ENCODE assay signal across 1 cellular context in genomic region chr3:71328917-71329316, GRCh38.
TF ChIP-seq lines count a peak whose summit lies in the region.

No MANE protein-coding gene starts in this region.

TF ChIP-seq in WTC11, 78 proteins besides CTCF, POLR2A, EP300 and RAD21 (continued from another document):
- TF ChIP-seq ZSCAN18 (CRISPR knock-in tag; IDR thresholded peaks at IDR 0.05) = no peak
- no peak for TF ChIP-seq MXD4 (CRISPR knock-in tag; IDR thresholded peaks at IDR 0.05; ENCODE audit: borderline replicate concordance)
- TF ChIP-seq, protein P1, sequence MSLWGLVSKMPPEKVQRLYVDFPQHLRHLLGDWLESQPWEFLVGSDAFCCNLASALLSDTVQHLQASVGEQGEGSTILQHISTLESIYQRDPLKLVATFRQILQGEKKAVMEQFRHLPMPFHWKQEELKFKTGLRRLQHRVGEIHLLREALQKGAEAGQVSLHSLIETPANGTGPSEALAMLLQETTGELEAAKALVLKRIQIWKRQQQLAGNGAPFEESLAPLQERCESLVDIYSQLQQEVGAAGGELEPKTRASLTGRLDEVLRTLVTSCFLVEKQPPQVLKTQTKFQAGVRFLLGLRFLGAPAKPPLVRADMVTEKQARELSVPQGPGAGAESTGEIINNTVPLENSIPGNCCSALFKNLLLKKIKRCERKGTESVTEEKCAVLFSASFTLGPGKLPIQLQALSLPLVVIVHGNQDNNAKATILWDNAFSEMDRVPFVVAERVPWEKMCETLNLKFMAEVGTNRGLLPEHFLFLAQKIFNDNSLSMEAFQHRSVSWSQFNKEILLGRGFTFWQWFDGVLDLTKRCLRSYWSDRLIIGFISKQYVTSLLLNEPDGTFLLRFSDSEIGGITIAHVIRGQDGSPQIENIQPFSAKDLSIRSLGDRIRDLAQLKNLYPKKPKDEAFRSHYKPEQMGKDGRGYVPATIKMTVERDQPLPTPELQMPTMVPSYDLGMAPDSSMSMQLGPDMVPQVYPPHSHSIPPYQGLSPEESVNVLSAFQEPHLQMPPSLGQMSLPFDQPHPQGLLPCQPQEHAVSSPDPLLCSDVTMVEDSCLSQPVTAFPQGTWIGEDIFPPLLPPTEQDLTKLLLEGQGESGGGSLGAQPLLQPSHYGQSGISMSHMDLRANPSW (CRISPR knock-in tag; conservative IDR thresholded peaks at IDR 0.05; ENCODE audit: low read depth) = no peak
- no peak for TF ChIP-seq PRRX2 (CRISPR knock-in tag; IDR thresholded peaks at IDR 0.05)
- TF ChIP-seq ZNF281 (CRISPR knock-in tag; IDR thresholded peaks at IDR 0.05) = no peak
- TF ChIP-seq RELA (CRISPR knock-in tag; IDR thresholded peaks at IDR 0.05; ENCODE audit: borderline replicate concordance) = no peak
- TF ChIP-seq, protein P2, sequence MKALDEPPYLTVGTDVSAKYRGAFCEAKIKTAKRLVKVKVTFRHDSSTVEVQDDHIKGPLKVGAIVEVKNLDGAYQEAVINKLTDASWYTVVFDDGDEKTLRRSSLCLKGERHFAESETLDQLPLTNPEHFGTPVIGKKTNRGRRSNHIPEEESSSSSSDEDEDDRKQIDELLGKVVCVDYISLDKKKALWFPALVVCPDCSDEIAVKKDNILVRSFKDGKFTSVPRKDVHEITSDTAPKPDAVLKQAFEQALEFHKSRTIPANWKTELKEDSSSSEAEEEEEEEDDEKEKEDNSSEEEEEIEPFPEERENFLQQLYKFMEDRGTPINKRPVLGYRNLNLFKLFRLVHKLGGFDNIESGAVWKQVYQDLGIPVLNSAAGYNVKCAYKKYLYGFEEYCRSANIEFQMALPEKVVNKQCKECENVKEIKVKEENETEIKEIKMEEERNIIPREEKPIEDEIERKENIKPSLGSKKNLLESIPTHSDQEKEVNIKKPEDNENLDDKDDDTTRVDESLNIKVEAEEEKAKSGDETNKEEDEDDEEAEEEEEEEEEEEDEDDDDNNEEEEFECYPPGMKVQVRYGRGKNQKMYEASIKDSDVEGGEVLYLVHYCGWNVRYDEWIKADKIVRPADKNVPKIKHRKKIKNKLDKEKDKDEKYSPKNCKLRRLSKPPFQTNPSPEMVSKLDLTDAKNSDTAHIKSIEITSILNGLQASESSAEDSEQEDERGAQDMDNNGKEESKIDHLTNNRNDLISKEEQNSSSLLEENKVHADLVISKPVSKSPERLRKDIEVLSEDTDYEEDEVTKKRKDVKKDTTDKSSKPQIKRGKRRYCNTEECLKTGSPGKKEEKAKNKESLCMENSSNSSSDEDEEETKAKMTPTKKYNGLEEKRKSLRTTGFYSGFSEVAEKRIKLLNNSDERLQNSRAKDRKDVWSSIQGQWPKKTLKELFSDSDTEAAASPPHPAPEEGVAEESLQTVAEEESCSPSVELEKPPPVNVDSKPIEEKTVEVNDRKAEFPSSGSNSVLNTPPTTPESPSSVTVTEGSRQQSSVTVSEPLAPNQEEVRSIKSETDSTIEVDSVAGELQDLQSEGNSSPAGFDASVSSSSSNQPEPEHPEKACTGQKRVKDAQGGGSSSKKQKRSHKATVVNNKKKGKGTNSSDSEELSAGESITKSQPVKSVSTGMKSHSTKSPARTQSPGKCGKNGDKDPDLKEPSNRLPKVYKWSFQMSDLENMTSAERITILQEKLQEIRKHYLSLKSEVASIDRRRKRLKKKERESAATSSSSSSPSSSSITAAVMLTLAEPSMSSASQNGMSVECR (CRISPR knock-in tag; IDR thresholded peaks at IDR 0.05; ENCODE audit: borderline replicate concordance) = no peak
- no peak for TF ChIP-seq TEAD1 (CRISPR knock-in tag; IDR thresholded peaks at IDR 0.05)
